In genomic region chr19:18483119-18483518, GRCh38 we compare ENCODE assay signal across 1 cellular context.
TF ChIP-seq lines count a peak whose summit lies in the region.

No MANE protein-coding gene starts in this region.

TF ChIP-seq in IMR-90, 13 proteins besides CTCF, POLR2A, EP300 and RAD21:
- TF ChIP-seq, protein P1, sequence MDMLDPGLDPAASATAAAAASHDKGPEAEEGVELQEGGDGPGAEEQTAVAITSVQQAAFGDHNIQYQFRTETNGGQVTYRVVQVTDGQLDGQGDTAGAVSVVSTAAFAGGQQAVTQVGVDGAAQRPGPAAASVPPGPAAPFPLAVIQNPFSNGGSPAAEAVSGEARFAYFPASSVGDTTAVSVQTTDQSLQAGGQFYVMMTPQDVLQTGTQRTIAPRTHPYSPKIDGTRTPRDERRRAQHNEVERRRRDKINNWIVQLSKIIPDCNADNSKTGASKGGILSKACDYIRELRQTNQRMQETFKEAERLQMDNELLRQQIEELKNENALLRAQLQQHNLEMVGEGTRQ (IDR thresholded peaks at IDR 0.05; ENCODE audit: low read depth, low read length), result no peak
- no peak for TF ChIP-seq MXI1 (IDR thresholded peaks at IDR 0.05; ENCODE audit: borderline replicate concordance, low read depth, low read length)
- TF ChIP-seq BHLHE40 (IDR thresholded peaks at IDR 0.05; ENCODE audit: low read depth, low read length), result no peak
- TF ChIP-seq RCOR1 (IDR thresholded peaks at IDR 0.05; ENCODE audit: insufficient replicate concordance, low read length), result no peak
- TF ChIP-seq SMC3 (IDR thresholded peaks at IDR 0.05; ENCODE audit: low read depth, low read length), result no peak
- no peak for TF ChIP-seq CHD1 (IDR thresholded peaks at IDR 0.05; ENCODE audit: low read depth, low read length)
- TF ChIP-seq MAFK (IDR thresholded peaks at IDR 0.05; ENCODE audit: low read depth, low read length), result no peak
- TF ChIP-seq RFX5 (IDR thresholded peaks at IDR 0.05; ENCODE audit: low read depth, low read length), result no peak
- no peak for TF ChIP-seq CEBPB (IDR thresholded peaks at IDR 0.05; ENCODE audit: low read depth, low read length)
- no peak for TF ChIP-seq NFE2L2 (IDR thresholded peaks at IDR 0.05; ENCODE audit: low read depth, low read length)
- TF ChIP-seq ELK1 (IDR thresholded peaks at IDR 0.05; ENCODE audit: borderline replicate concordance, low read depth, low read length), result no peak
- TF ChIP-seq MAZ (IDR thresholded peaks at IDR 0.05; ENCODE audit: borderline replicate concordance, low read depth, low read length), result no peak
- no peak for TF ChIP-seq FOS (IDR thresholded peaks at IDR 0.05; ENCODE audit: low read depth, low read length)
